1 cellular context compared by ENCODE assay signal in the genomic region with DNA sequence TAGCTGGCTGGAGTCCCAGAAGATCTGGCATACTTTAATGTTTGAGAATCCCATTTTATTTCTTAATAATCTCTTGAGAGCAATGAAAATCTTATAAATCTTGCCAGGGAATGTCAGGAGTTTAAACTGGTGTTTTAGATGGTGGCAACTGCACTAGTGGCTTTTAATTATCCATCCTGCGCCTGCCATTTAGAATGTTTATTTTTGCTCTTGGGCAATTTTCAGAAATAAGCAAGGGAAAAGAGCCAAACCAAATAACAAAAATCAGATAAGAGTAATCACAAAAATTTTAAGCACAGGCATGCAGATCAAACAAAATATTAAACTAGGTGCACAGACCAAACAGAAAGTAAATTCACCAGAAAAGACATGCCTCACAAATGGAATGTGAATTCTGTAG.
TF ChIP-seq lines count a peak whose summit lies in the region.

No MANE protein-coding gene starts in this region.

TF ChIP-seq in HepG2, 621 proteins besides CTCF, POLR2A, EP300 and RAD21 (continued from another document):
- 0 out of 2 replicates have a peak, but pooled peaks have one; percentile 11 for TF ChIP-seq NCOA2 (CRISPR knock-in tag; IDR thresholded peaks at IDR 0.05)
- TF ChIP-seq, protein P1, sequence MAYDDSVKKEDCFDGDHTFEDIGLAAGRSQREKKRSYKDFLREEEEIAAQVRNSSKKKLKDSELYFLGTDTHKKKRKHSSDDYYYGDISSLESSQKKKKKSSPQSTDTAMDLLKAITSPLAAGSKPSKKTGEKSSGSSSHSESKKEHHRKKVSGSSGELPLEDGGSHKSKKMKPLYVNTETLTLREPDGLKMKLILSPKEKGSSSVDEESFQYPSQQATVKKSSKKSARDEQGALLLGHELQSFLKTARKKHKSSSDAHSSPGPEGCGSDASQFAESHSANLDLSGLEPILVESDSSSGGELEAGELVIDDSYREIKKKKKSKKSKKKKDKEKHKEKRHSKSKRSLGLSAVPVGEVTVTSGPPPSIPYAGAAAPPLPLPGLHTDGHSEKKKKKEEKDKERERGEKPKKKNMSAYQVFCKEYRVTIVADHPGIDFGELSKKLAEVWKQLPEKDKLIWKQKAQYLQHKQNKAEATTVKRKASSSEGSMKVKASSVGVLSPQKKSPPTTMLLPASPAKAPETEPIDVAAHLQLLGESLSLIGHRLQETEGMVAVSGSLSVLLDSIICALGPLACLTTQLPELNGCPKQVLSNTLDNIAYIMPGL (CRISPR knock-in tag; IDR thresholded peaks at IDR 0.05; ENCODE audit: borderline replicate concordance in 1 of 2, low read depth in 1 of 2) = no peak
TF ChIP-seq in HepG2: peak in this region for 2.
